In genomic region chr7:75738975-75739795, GRCh38 we compare ENCODE assay signal across 8 cellular contexts. TPM values are rescaled to one million over a fixed set of nuclear protein-coding genes. Genes with fewer than 3 reads are reported as not detected.
DNase-seq lines count a peak whose midpoint lies in the region; ATAC-seq and TF ChIP-seq lines count a peak whose summit lies in the region.

No MANE protein-coding gene starts in this region.

- H3K4me3 ChIP-seq in OCI-LY7 (ENCODE audit: low read depth, low read length, poor library complexity, severe bottlenecking) = peak overlapping the region; percentile 82
- H3K4me3 ChIP-seq in mucosa of rectum (ENCODE audit: low read length in 2 of 2) = peak overlapping the region; percentile 83 to 84

- H3K27ac ChIP-seq in OCI-LY7 (ENCODE audit: low read depth, low read length, poor library complexity, severe bottlenecking) = peak overlapping the region; percentile 90
- H3K27ac ChIP-seq in epithelial cell of prostate = no peak overlapping the region
- peak overlapping the region; percentile 76 to 86 for H3K27ac ChIP-seq in mucosa of rectum (ENCODE audit: low read depth in 2 of 2, low read length in 2 of 2)

- H3K36me3 ChIP-seq in OCI-LY7 (ENCODE audit: insufficient read depth, low read length) (peaks cover 6% of the 10 kb centered on the region; the same call in 1 of the 2 replicates), mucosa of rectum (ENCODE audit: control insufficient read depth in 2 of 2, insufficient read depth in 2 of 2, low read length in 2 of 2) (no peaks in the 10 kb centered on the region)

- POLR2A ChIA-PET in OCI-LY7 (lab: Charles Lee) = interaction anchor here (0.6 to 2.7 kb wide), 9 partner anchors 9 to 1457 kb away, joined by 3 to 17 read pairs (median 4); no protein-coding TSS in a partner anchor

- no peak for TF ChIP-seq CTCF in OCI-LY7 (conservative IDR thresholded peaks at IDR 0.05; ENCODE audit: low read length)

- CTCF ChIA-PET in OCI-LY7 (lab: Charles Lee; ENCODE audit: unreplicated experiment) = no interaction called here

- no peaks in the 10 kb centered on the region for H4K20me1 ChIP-seq in OCI-LY7 (ENCODE audit: insufficient read depth, low read length)

- H3K27me3 Mint-ChIP-seq in IgD-negative memory B cell = no peaks in the 10 kb centered on the region

- peaks cover 1% of the 10 kb centered on the region for H3K36me3 Mint-ChIP-seq in IgD-negative memory B cell

- peaks cover 34% of the 10 kb centered on the region; the same call in 1 of the 2 replicates for H3K79me2 ChIP-seq in OCI-LY7 (ENCODE audit: insufficient read depth, low read depth, low read length)

- peak overlapping the region; percentile 56; the same call in 1 of the 2 replicates for H2AFZ ChIP-seq in OCI-LY7 (ENCODE audit: low read length)

- H3K9ac ChIP-seq in mucosa of rectum (ENCODE audit: low read depth in 1 of 2, low read length in 2 of 2) = peak overlapping the region; percentile 70 to 80

- H3K27ac Mint-ChIP-seq in IgD-negative memory B cell = peak overlapping the region; percentile 88 to 99 (median 91)

- peak; percentile 92 for DNase-seq in DMS153 (lab: John Stamatoyannopoulos, UW)
- DNase-seq in OCI-LY7 (ENCODE audit: low spot score) = peak; percentile 99
- DNase-seq in activated T-cell treated with anti-CD3 and anti-CD28 coated beads for 4 hours = peak; percentile 98
- peak; percentile 88 for DNase-seq in epithelial cell of prostate (ENCODE audit: low read depth, low spot score)
- DNase-seq in stimulated activated CD8-positive, alpha-beta memory T cell treated with anti-CD3 and anti-CD28 coated beads, Interleukin-4, amount 100 ng/mL, for 24 hours (ENCODE audit: low read depth) = peak; percentile 98

- no peaks in the 10 kb centered on the region for H3K27me3 ChIP-seq in mucosa of rectum (ENCODE audit: control insufficient read depth in 2 of 2, insufficient read depth in 2 of 2, low read length in 2 of 2)

- peaks cover 14 to 21% (median 19%) of the 10 kb centered on the region in 3 donors for H3K4me1 Mint-ChIP-seq in IgD-negative memory B cell

- H3K9me2 ChIP-seq in OCI-LY7 (ENCODE audit: insufficient read depth, low read length) = no peaks in the 10 kb centered on the region

- peak overlapping the region; percentile 92 for H3K4me2 ChIP-seq in OCI-LY7 (ENCODE audit: low read length)

- H3K9me3 Mint-ChIP-seq in IgD-negative memory B cell = no peaks in the 10 kb centered on the region

- ATAC-seq in GM21619 (IDR thresholded peaks at IDR 0.05; ENCODE audit: unreplicated experiment) = peak; percentile 84

- peaks cover 63% of the 10 kb centered on the region for H3K4me1 ChIP-seq in OCI-LY7 (ENCODE audit: insufficient read depth, low read length, poor library complexity, severe bottlenecking)
- peaks cover 13 to 19% of the 10 kb centered on the region in 2 donors for H3K4me1 ChIP-seq in mucosa of rectum (ENCODE audit: control insufficient read depth in 2 of 2, insufficient read depth in 2 of 2, low read length in 2 of 2)

- intact Hi-C loops in OCI-LY7 (cut with micrococcal nuclease; ENCODE audit: unreplicated experiment) = loop anchor here (1.0 to 10.0 kb wide), 5 partner anchors 14 to 214 kb away; no protein-coding TSS in a partner anchor

- H3K9me3 ChIP-seq in OCI-LY7 (ENCODE audit: low read length) = no peaks in the 10 kb centered on the region
- no peaks in the 10 kb centered on the region for H3K9me3 ChIP-seq in mucosa of rectum (ENCODE audit: control insufficient read depth in 2 of 2, low read length in 2 of 2)

- no TSS peak for BruUV-seq in OCI-LY7 (replicated peaks; lab: Mats Ljungman, UMichigan)

- peak overlapping the region; percentile 95 to 99 (median 98) for H3K4me3 Mint-ChIP-seq in IgD-negative memory B cell

RNA-seq across cellular contexts. Expression of gene HIP1, which starts 0.4 kb away (rescaled TPM):
- 3.4 TPM for polyA plus RNA-seq in IgD-negative memory B cell
- total RNA-seq in OCI-LY7 (2014; rRNA removed; shearing (Covaris generic)) = 15.0 and 15.8 TPM in 2 replicates
- total RNA-seq in OCI-LY7 (2022) = 27.8 and 30.5 TPM in 2 replicates

RNA-seq across cellular contexts. Expression of gene CCL26, which starts 32.8 kb away (rescaled TPM):
- not detected for polyA plus RNA-seq in IgD-negative memory B cell
- total RNA-seq in OCI-LY7 (2014; rRNA removed; shearing (Covaris generic)) = not detected in 2 replicates
- not detected in 2 replicates for total RNA-seq in OCI-LY7 (2022)
